In the genomic region with DNA sequence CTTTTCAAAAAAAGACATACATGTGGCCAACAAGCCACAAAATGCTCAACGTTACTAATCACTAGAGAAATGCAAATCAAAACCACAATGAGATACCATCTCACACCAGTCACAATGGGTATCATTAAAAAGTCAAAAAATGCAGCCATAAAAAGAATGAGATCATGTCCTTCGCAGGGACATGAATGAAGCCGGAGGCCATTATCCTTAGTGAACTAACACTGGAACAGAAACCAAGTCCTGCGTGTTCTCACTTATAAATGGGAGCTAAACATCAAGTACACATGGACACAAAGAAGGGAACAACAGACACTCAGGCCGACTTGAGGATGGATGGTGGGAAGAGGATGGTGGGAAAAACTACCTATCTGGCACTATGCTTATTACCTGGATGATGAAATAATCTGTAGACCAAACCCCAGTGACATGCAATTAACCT, we compare ENCODE assay signal across 10 cellular contexts. TPM values are rescaled to one million over a fixed set of nuclear protein-coding genes. Genes with fewer than 3 reads are reported as not detected.
DNase-seq lines count a peak whose midpoint lies in the region; ATAC-seq lines count a peak whose summit lies in the region.
"Had no signal": no experiment of that assay in that cellular context is flagged by ENCODE, and none has a peak within 500 bp of the region (broad histone marks: within the 10 kb centered on the region; RNA-seq: fewer than 3 reads in every experiment).

No MANE protein-coding gene starts in this region.

- no peak overlapping the region for H4K5ac ChIP-seq in mesendoderm (ENCODE audit: low read length)

- no peak overlapping the region for H3K4me3 Mint-ChIP-seq in activated T-helper 17 cell treated with anti-CD3 and anti-CD28 coated beads, Interleukin-2, amount 50 U/mL, for 72 hours
- H3K4me3 Mint-ChIP-seq: natural killer cell had no signal

- H3K4me1 ChIP-seq in mesendoderm (ENCODE audit: control insufficient read depth, low read depth, low read length) = no peaks in the 10 kb centered on the region

- H3K36me3 ChIP-seq in mesendoderm (ENCODE audit: control insufficient read depth, insufficient read depth, low read length) = no peaks in the 10 kb centered on the region

- peak; percentile 88 for ATAC-seq in activated T-helper 17 cell treated with anti-CD3 and anti-CD28 coated beads, Interleukin-2, amount 50 U/mL, for 72 hours (replicated peaks)
- ATAC-seq in HG02840 (IDR thresholded peaks at IDR 0.05; ENCODE audit: low FRiP score, unreplicated experiment) = no peak
- ATAC-seq: natural killer cell had no signal

- H3K4me1 Mint-ChIP-seq in activated T-helper 17 cell treated with anti-CD3 and anti-CD28 coated beads, Interleukin-2, amount 50 U/mL, for 72 hours = peaks cover 12% of the 10 kb centered on the region

- no peak overlapping the region for H3K23ac ChIP-seq in mesendoderm (ENCODE audit: low read length)

- no peak overlapping the region for H3K4me3 ChIP-seq in mesendoderm (ENCODE audit: low read length)

- no CpG with 5 or more reads among the region's 5 CpGs for WGBS in mesendoderm (ENCODE audit: extremely low coverage, insufficient coverage, low lambda C conversion rate)

- peaks cover 11% of the 10 kb centered on the region for H3K27me3 Mint-ChIP-seq in activated T-helper 17 cell treated with anti-CD3 and anti-CD28 coated beads, Interleukin-2, amount 50 U/mL, for 72 hours

- no peak overlapping the region for H2BK120ac ChIP-seq in mesendoderm (ENCODE audit: low read depth, low read length)

- H3K79me1 ChIP-seq in mesendoderm (ENCODE audit: low read length) = no peaks in the 10 kb centered on the region

- H3K9me3 Mint-ChIP-seq in activated T-helper 17 cell treated with anti-CD3 and anti-CD28 coated beads, Interleukin-2, amount 50 U/mL, for 72 hours = no peaks in the 10 kb centered on the region
- H3K9me3 Mint-ChIP-seq: natural killer cell had no signal

- no peaks in the 10 kb centered on the region for H3K27me3 ChIP-seq in mesendoderm (ENCODE audit: insufficient read depth, low read length, poor library complexity)

- H3K79me2 ChIP-seq in mesendoderm (ENCODE audit: control insufficient read depth, insufficient read depth, low read length) = no peaks in the 10 kb centered on the region

- DNase-seq in GM04504 (ENCODE audit: low read depth) = peak; percentile 73
- peak; percentile 54 for DNase-seq in KBM-7
- DNase-seq in mesendoderm = peak; percentile 49
- DNase-seq in NCI-H510A (lab: John Stamatoyannopoulos, UW) = no peak
- no peak for DNase-seq in DMS153 (lab: John Stamatoyannopoulos, UW)
- DNase-seq in AG20443 (ENCODE audit: low spot score) = no peak
- DNase-seq: natural killer cell; stimulated activated naive CD4-positive, alpha-beta T cell had no signal

- H3K27ac Mint-ChIP-seq in activated T-helper 17 cell treated with anti-CD3 and anti-CD28 coated beads, Interleukin-2, amount 50 U/mL, for 72 hours = no peak overlapping the region
- H3K27ac Mint-ChIP-seq: natural killer cell had no signal

- H2BK5ac ChIP-seq in mesendoderm (ENCODE audit: low read length) = no peak overlapping the region

- H3K9ac ChIP-seq in mesendoderm (ENCODE audit: low read length) = no peak overlapping the region

- H3K4ac ChIP-seq in mesendoderm (ENCODE audit: low read depth, low read length) = no peak overlapping the region

- H3K18ac ChIP-seq in mesendoderm (ENCODE audit: low read length) = no peak overlapping the region

- in situ Hi-C loops in KBM-7 (cut with MboI; ENCODE audit: low pct_unique_long_range_greater_than_20kb, low sequenced_read_pairs) = no loop called here

- H3K27ac ChIP-seq in mesendoderm (ENCODE audit: low read depth, low read length) = no peak overlapping the region

- no peak overlapping the region for H3K56ac ChIP-seq in mesendoderm (ENCODE audit: low read length)

- H3K36me3 Mint-ChIP-seq in activated T-helper 17 cell treated with anti-CD3 and anti-CD28 coated beads, Interleukin-2, amount 50 U/mL, for 72 hours (ENCODE audit: low read depth) = no peaks in the 10 kb centered on the region
- H3K36me3 Mint-ChIP-seq: natural killer cell had no signal

- no peak overlapping the region for H3K4me2 ChIP-seq in mesendoderm (ENCODE audit: low read length)

- no peak overlapping the region for H4K8ac ChIP-seq in mesendoderm (ENCODE audit: low read depth, low read length)

- H2AK5ac ChIP-seq in mesendoderm (ENCODE audit: low read length) = no peak overlapping the region

- no peak overlapping the region for H2BK15ac ChIP-seq in mesendoderm (replicated peaks; ENCODE audit: low read depth)

RNA-seq across cellular contexts. Expression of a gene that starts 17.8 kb away (rescaled TPM):
- total RNA-seq in activated T-helper 17 cell treated with anti-CD3 and anti-CD28 coated beads, Interleukin-2, amount 50 U/mL, for 72 hours = 10 to 100 TPM; 30.9 to 52.8 TPM
- 32.1 TPM for polyA plus RNA-seq in mesendoderm (2013, experiment 1 of 2)
- 32.4 TPM for polyA plus RNA-seq in mesendoderm (2013, experiment 2 of 2)

Comparison
In these comparisons a context has a peak if more than half of its experiments do, and no peak if none do; other contexts are left out.
1. DNase-seq: peak in GM04504 (single experiment), KBM-7 (single experiment) and mesendoderm (single experiment); none in NCI-H510A (single experiment), DMS153 (single experiment) and AG20443 (single experiment).